In the genomic region with DNA sequence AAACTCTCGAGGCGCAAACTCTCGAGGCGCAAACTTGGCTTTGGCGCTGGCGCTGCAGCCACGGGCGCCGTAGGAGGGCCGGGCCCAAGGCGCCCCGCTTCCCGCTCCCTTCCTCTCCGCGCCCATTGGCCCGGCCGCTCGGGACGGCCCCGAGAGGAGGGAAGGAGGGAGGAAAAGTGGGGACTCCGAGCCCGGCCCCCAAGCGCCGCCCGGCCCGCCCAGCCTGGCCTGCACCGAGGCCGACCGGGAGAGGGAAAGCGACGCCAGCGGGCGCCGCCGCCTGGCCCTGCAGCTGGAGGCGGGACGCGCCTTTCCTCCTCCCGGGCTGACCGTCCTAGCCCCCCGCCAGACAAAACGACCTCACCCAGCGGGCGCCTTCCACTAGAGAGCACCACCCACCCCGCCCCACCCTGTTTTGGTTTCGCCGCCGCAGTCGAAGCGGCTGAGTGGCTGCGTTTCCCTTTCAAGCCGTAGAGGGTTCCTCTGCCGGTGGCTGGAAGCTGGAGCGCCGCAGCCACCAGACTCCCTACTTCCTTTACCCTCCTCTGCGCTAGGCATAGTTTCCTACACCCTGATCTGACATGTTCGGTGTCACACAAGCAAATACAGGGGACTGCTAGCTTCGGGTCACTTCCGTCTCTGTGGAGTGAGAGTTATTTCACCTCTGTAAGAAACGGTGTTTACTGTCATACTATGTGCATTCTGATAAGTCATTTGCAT, we compare ENCODE assay signal across 8 cellular contexts.
DNase-seq lines count a peak whose midpoint lies in the region; ATAC-seq and TF ChIP-seq lines count a peak whose summit lies in the region.

A gene with protein sequence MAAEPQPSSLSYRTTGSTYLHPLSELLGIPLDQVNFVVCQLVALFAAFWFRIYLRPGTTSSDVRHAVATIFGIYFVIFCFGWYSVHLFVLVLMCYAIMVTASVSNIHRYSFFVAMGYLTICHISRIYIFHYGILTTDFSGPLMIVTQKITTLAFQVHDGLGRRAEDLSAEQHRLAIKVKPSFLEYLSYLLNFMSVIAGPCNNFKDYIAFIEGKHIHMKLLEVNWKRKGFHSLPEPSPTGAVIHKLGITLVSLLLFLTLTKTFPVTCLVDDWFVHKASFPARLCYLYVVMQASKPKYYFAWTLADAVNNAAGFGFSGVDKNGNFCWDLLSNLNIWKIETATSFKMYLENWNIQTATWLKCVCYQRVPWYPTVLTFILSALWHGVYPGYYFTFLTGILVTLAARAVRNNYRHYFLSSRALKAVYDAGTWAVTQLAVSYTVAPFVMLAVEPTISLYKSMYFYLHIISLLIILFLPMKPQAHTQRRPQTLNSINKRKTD (minus strand): TSS at position 78 of the 720 bp plus-strand sequence. CDS start 235 bp downstream, outside the sequence.

- peak within 1 kb of the TSS; percentile 85 for H3K27ac ChIP-seq in KMS-11
- peak within 1 kb of the TSS; percentile 91 for H3K27ac ChIP-seq in neutrophil

- H3K9ac ChIP-seq in KMS-11: peak within 1 kb of the TSS; percentile 69

- H3K9me3 ChIP-seq in neutrophil: no peaks in the 10 kb centered on the region

- peak; percentile 83 for ATAC-seq in GM21825 (IDR thresholded peaks at IDR 0.05; ENCODE audit: unreplicated experiment)

- no peak for TF ChIP-seq CTCF in KMS-11 (conservative IDR thresholded peaks at IDR 0.05; ENCODE audit: low read depth, low read length)
- peak; percentile 22 for TF ChIP-seq CTCF in neutrophil (IDR thresholded peaks at IDR 0.05)

- no peaks in the 10 kb centered on the region for H4K20me1 ChIP-seq in KMS-11 (ENCODE audit: insufficient read depth)

- H3K4me3 ChIP-seq in KMS-11 (IDR thresholded peaks at IDR 0.05; ENCODE audit: insufficient read depth, low read depth, low read length) (peak within 1 kb of the TSS; percentile 58), neutrophil (ENCODE audit: low read depth in 1 of 2, low read length in 1 of 2) (peak within 1 kb of the TSS; percentile 88 to 92)

- no peaks in the 10 kb centered on the region for H3K36me3 ChIP-seq in KMS-11 (ENCODE audit: insufficient read depth)
- no peaks in the 10 kb centered on the region for H3K36me3 ChIP-seq in neutrophil

- H2AFZ ChIP-seq in KMS-11 (ENCODE audit: low read depth): peak within 1 kb of the TSS; percentile 77

- H3K4me1 ChIP-seq in KMS-11 (ENCODE audit: low read depth, poor library complexity, severe bottlenecking) (peaks cover 50% of the 10 kb centered on the region), neutrophil (ENCODE audit: control insufficient read depth in 1 of 2, insufficient read depth in 1 of 2, low read depth in 1 of 2, low read length in 1 of 2) (peaks cover 38 to 47% of the 10 kb centered on the region in 2 experiments)

- DNase-seq in EH (ENCODE audit: low read depth): peak; percentile 95
- DNase-seq in RPMI8226: peak; percentile 93
- DNase-seq in activated gamma-delta T cell treated with Interleukin-2 at 50 U/mL for 16 hours: peak; percentile 33
- peak; percentile 93 for DNase-seq in foreskin melanocyte
- DNase-seq in superior temporal gyrus (ENCODE audit: extremely low spot score): peak; percentile 69

- no peaks in the 10 kb centered on the region for H3K27me3 ChIP-seq in KMS-11 (ENCODE audit: insufficient read depth, low read depth)
- no peaks in the 10 kb centered on the region for H3K27me3 ChIP-seq in neutrophil

- H3K4me2 ChIP-seq in KMS-11: peak within 1 kb of the TSS; percentile 86

- peaks cover 49% of the 10 kb centered on the region; the same call in 1 of the 2 replicates for H3K79me2 ChIP-seq in KMS-11 (ENCODE audit: insufficient read depth, low read depth)

Comparison
In these comparisons a context has a peak if more than half of its experiments do, and no peak if none do; other contexts are left out.
1. Peak in every context shown above with its lines: DNase-seq, ATAC-seq, H3K4me3 ChIP-seq and H3K27ac ChIP-seq.
2. DNase-seq: peak in every context shown above with its lines; median percentile 95 in EH; 93 in RPMI8226; 93 in foreskin melanocyte; 69 in superior temporal gyrus; 33 in activated gamma-delta T cell treated with Interleukin-2 at 50 U/mL for 16 hours.